Comparison of ENCODE assay signal across 11 cellular contexts in the genomic region with DNA sequence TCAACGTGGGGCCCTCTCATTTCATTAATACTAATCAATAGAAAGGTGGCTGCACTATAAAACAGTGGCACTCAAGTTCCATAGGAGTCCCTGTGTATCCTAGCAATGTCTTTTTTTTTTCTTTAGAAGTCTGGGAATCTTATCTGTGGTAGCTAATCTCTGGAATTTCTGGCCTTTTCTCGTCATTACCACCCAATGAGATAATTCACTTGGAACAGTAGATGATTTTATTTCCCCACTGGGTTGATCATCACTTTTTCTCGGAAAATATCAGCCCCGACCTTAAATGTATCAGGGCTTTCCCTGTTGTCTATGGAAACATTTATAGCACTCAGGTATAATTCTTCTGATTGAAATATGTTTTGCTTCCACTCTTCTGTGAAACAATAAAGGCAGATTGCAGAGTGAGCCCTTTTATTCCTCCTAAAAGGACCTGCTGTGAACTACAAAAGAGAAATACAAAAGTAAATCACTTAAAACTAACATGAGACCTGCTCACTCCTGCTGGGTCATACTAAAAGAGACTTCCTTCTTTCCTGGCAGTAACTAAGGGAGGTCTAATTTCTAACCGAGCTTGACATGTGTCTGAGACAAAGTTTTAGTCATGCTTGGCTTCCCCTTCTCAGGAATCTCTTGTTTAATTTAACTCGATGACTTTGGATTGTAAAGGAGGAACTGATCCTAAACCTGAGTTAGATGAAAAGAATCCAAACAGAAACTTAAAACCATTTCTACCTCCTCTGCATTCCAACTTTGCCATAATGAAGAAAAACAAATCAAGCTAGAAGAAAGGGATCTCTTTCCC.
DNase-seq lines count a peak whose midpoint lies in the region; ATAC-seq and TF ChIP-seq lines count a peak whose summit lies in the region.
"Had no signal": no experiment of that assay in that cellular context is flagged by ENCODE, and none has a peak within 500 bp of the region (broad histone marks: within the 10 kb centered on the region; RNA-seq: fewer than 3 reads in every experiment).

No MANE protein-coding gene starts in this region.

- no peak for TF ChIP-seq EP300 in ovary (IDR thresholded peaks at IDR 0.05)

- no peaks in the 10 kb centered on the region for H3K27me3 ChIP-seq in body of pancreas
- H3K27me3 ChIP-seq in kidney epithelial cell (ENCODE audit: control insufficient read depth, insufficient read depth, low read length): no peaks in the 10 kb centered on the region
- H3K27me3 ChIP-seq in ovary: no peaks in the 10 kb centered on the region

- ATAC-seq in body of pancreas: peak; percentile 40

- TF ChIP-seq POLR2A in body of pancreas (IDR thresholded peaks at IDR 0.05): no peak
- no peak for TF ChIP-seq POLR2A in ovary (IDR thresholded peaks at IDR 0.05)

- DNase-seq in AG08395 (ENCODE audit: low spot score): peak; percentile 4
- DNase-seq in NCI-H146 (lab: John Stamatoyannopoulos, UW): peak; percentile 90
- DNase-seq in body of pancreas: no peak
- peak; percentile 84 for DNase-seq in kidney epithelial cell (ENCODE audit: low read depth)
- DNase-seq in stimulated activated CD4-positive, alpha-beta T cell treated with anti-CD3 and anti-CD28 coated beads, Interleukin-4, amount 100 ng/mL, for 1 hour: no peak
- DNase-seq in AML-193 (lab: John Stamatoyannopoulos, UW): no peak
- no peak for DNase-seq in GM13976 (ENCODE audit: low spot score)
- DNase-seq in ovary: no peak
- DNase-seq: activated naive CD8-positive, alpha-beta T cell treated with anti-CD3 and anti-CD28 coated beads for 36 hours; GDM1; hypothalamus had no signal

- H3K4me3 ChIP-seq in body of pancreas (no peak overlapping the region), kidney epithelial cell (ENCODE audit: low read depth, low read length) (no peak overlapping the region), ovary (no peak overlapping the region)

- WGBS in body of pancreas, 2 donors: 7 to 8% methylated on average over 6 of the region's 6 CpGs
- 19 to 26% (median 24%) methylated on average over 6 of the region's 6 CpGs for WGBS in ovary, 3 donors

- no peaks in the 10 kb centered on the region for H3K4me1 ChIP-seq in body of pancreas
- H3K4me1 ChIP-seq in ovary (ENCODE audit: insufficient read depth): no peaks in the 10 kb centered on the region

- in situ Hi-C loops in GM13976 (cut with MboI; ENCODE audit: low sequenced_read_pairs, unreplicated experiment): no loop called here

- H3K36me3 ChIP-seq in body of pancreas (replicated peaks in 1 of 2; ENCODE audit: insufficient read depth in 1 of 2, low read depth in 2 of 2) (no peaks in the 10 kb centered on the region), kidney epithelial cell (ENCODE audit: control insufficient read depth, insufficient read depth, low read length) (no peaks in the 10 kb centered on the region), ovary (no peaks in the 10 kb centered on the region)

- H3K27ac ChIP-seq in body of pancreas (peak overlapping the region in 2 of 4 donors; percentile 6 to 31), ovary (no peak overlapping the region)

- no peak for TF ChIP-seq CTCF in body of pancreas (IDR thresholded peaks at IDR 0.05)
- TF ChIP-seq CTCF in kidney epithelial cell (IDR thresholded peaks at IDR 0.05; ENCODE audit: insufficient read depth, low read length, poor library complexity, severe bottlenecking): no peak
- TF ChIP-seq CTCF in GM13976 (IDR thresholded peaks at IDR 0.05; ENCODE audit: borderline replicate concordance, control extremely low read depth, extremely low read depth, insufficient read depth, missing control alignments): no peak
- no peak for TF ChIP-seq CTCF in ovary (IDR thresholded peaks at IDR 0.05)

- no peaks in the 10 kb centered on the region for H3K9me3 ChIP-seq in body of pancreas
- H3K9me3 ChIP-seq in ovary: no peaks in the 10 kb centered on the region

- intact Hi-C loops in body of pancreas (cut with DNase I) (no loop called here), ovary (cut with DNase I) (no loop called here)

Comparison
In these comparisons a context has a peak if more than half of its experiments do, and no peak if none do; other contexts are left out.
1. DNase-seq: peak in AG08395 (single experiment), NCI-H146 (single experiment) and kidney epithelial cell (single experiment); none in body of pancreas (0 of 4), stimulated activated CD4-positive, alpha-beta T cell treated with anti-CD3 and anti-CD28 coated beads, Interleukin-4, amount 100 ng/mL, for 1 hour (single experiment), AML-193 (0 of 2), GM13976 (single experiment) and ovary (0 of 5).